ENCODE assay signal across 17 cellular contexts in the genomic region with DNA sequence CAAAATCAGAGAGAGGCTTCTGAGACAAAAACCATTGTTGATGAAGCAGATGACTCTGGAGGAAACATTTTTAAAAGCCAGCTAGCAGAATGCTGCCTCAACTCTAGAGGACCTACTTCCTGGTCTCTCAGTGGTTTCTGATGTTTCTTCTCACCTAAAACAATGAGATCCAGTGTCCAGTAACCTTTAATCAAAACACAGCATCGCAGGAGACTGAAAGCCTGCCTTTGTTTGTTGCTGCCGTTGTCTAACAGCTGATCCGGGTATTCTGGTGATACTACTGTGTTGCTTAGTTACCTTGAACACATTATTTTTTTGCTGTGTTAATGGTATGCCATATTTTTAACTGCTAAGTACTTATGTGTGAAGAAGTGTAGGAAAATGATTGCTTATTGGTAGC.
A peak's percentile ranks its signal among the peaks of the same experiment; 100 is the strongest.
DNase-seq lines count a peak whose midpoint lies in the region; TF ChIP-seq lines count a peak whose summit lies in the region.
"Had no signal": no experiment of that assay in that cellular context is flagged by ENCODE, and none has a peak within 500 bp of the region (broad histone marks: within the 10 kb centered on the region; RNA-seq: fewer than 3 reads in every experiment).

No MANE protein-coding gene starts in this region.

- no peaks in the 10 kb centered on the region for H3F3A ChIP-seq in Loucy (ENCODE audit: low read depth)

- peak in 2 of 3 experiments; percentile 22 to 78 for DNase-seq in NCI-H1417 (lab: John Stamatoyannopoulos, UW)
- no peak for DNase-seq in NCI-H1417 treated with DMSO at 0.1 percent for 48 hours (lab: John Stamatoyannopoulos, UW)
- DNase-seq in astrocyte of the spinal cord (ENCODE audit: low read depth, low spot score): peak; percentile 17
- no peak for DNase-seq in mesenchymal stem cell
- no peak for DNase-seq in NK-92 treated with Interleukin-12 subunit alpha and Interleukin-12 subunit beta, amount 100 ng/mL, for 24 hours (lab: John Stamatoyannopoulos, UW)
- DNase-seq in Caco-2: no peak
- DNase-seq in SHP77 (lab: John Stamatoyannopoulos, UW): no peak
- DNase-seq: 8988T; activated CD4-positive, alpha-beta T cell treated with anti-CD3 and anti-CD28 coated beads, Interleukin-2, amount 50 U/mL, for 4 hours; activated T-cell treated with anti-CD3 and anti-CD28 coated beads, Interleukin-2, amount 50 U/mL, for 24 hours; NCI-H524 treated with DMSO at 0.1 percent for 48 hours; posterior cingulate gyrus; transverse colon had no signal

- no peak overlapping the region for H2BK12ac ChIP-seq in mesenchymal stem cell (ENCODE audit: low read length in 2 of 2)

- H3K4me2 ChIP-seq in Loucy (ENCODE audit: low read depth, low read length, poor library complexity, severe bottlenecking): no peak overlapping the region
- no peak overlapping the region for H3K4me2 ChIP-seq in mesenchymal stem cell (ENCODE audit: low read length, poor library complexity, severe bottlenecking)

- 67% methylated on average over 3 of the region's 3 CpGs for WGBS in mesenchymal stem cell

- no TSS peak for BruUV-seq in Caco-2 (replicated peaks; lab: Mats Ljungman, UMichigan)

- H3K4me3 Mint-ChIP-seq in Caco-2 (ENCODE audit: unreplicated experiment): no peak overlapping the region
- H3K4me3 Mint-ChIP-seq: activated T-cell treated with anti-CD3 and anti-CD28 coated beads, Interleukin-2, amount 50 U/mL, for 24 hours; stimulated activated memory B cell treated with anti-CD40 and anti-IgM and Interleukin-4, amounts not matched to agents 10 μg/mL and 1 μg/mL and 100 μg/mL, for 72 hours had no signal

- H3K18ac ChIP-seq in mesenchymal stem cell (ENCODE audit: low read depth in 1 of 2, low read length in 2 of 2): no peak overlapping the region

- H3K36me3 Mint-ChIP-seq in Caco-2 (ENCODE audit: insufficient read depth, unreplicated experiment): no peaks in the 10 kb centered on the region
- H3K36me3 Mint-ChIP-seq: activated naive CD4-positive, alpha-beta T cell treated with anti-CD3 and anti-CD28 coated beads, Interleukin-2, amount 50 U/mL, for 72 hours; stimulated activated memory B cell treated with anti-CD40 and anti-IgM and Interleukin-4, amounts not matched to agents 10 μg/mL and 1 μg/mL and 100 μg/mL, for 72 hours had no signal

- TF ChIP-seq CTCF in Loucy (conservative IDR thresholded peaks at IDR 0.05; ENCODE audit: low read length) (no peak), astrocyte of the spinal cord (IDR thresholded peaks at IDR 0.05; ENCODE audit: low read depth, low read length) (no peak), Caco-2 (IDR thresholded peaks at IDR 0.05; ENCODE audit: insufficient read depth in 1 of 2, low read depth in 1 of 2, low read length in 1 of 2, severe bottlenecking in 1 of 2, unreplicated experiment in 1 of 2) (no peak)

- H3K9me2 ChIP-seq in Loucy (replicated peaks; ENCODE audit: low read depth, low read length): no peaks in the 10 kb centered on the region

- H2BK5ac ChIP-seq in mesenchymal stem cell (ENCODE audit: low read depth, low read length, poor library complexity, severe bottlenecking): no peak overlapping the region

- H3K4me1 ChIP-seq in Loucy (ENCODE audit: insufficient read depth, low read length, poor library complexity, severe bottlenecking) (peaks cover 5% of the 10 kb centered on the region), mesenchymal stem cell (ENCODE audit: control insufficient read depth, insufficient read depth, low read depth, low read length) (peaks cover 4% of the 10 kb centered on the region), Caco-2 (no peaks in the 10 kb centered on the region)

- H3K14ac ChIP-seq in mesenchymal stem cell (ENCODE audit: low read length in 2 of 2): no peak overlapping the region

- H3K79me1 ChIP-seq in mesenchymal stem cell (replicated peaks; ENCODE audit: low read length, poor library complexity, severe bottlenecking): no peaks in the 10 kb centered on the region

- H3K79me2 ChIP-seq in Loucy (ENCODE audit: insufficient read depth, low read length): no peaks in the 10 kb centered on the region

- H3K27ac ChIP-seq in mesenchymal stem cell (ENCODE audit: low read length, poor library complexity, severe bottlenecking): no peak overlapping the region
- H3K27ac ChIP-seq: cardiac muscle cell, transverse colon had no signal

- CTCF ChIA-PET in Caco-2 (lab: Charles Lee): no interaction called here

- no peak overlapping the region for H3K27ac Mint-ChIP-seq in Caco-2 (ENCODE audit: unreplicated experiment)
- H3K27ac Mint-ChIP-seq: activated naive CD4-positive, alpha-beta T cell treated with anti-CD3 and anti-CD28 coated beads, Interleukin-2, amount 50 U/mL, for 72 hours; activated T-cell treated with anti-CD3 and anti-CD28 coated beads, Interleukin-2, amount 50 U/mL, for 24 hours; stimulated activated memory B cell treated with anti-CD40 and anti-IgM and Interleukin-4, amounts not matched to agents 10 μg/mL and 1 μg/mL and 100 μg/mL, for 72 hours had no signal

- no peak overlapping the region for H2AK5ac ChIP-seq in mesenchymal stem cell (ENCODE audit: low read length, severe bottlenecking)

- H3K9ac ChIP-seq in Loucy (ENCODE audit: low read depth, low read length, poor library complexity, severe bottlenecking) (no peak overlapping the region), mesenchymal stem cell (ENCODE audit: low read length) (peak overlapping the region; percentile 20)

- H4K8ac ChIP-seq in mesenchymal stem cell (ENCODE audit: low read length): no peak overlapping the region

- H3K9me3 Mint-ChIP-seq in Caco-2 (ENCODE audit: unreplicated experiment): no peaks in the 10 kb centered on the region
- H3K9me3 Mint-ChIP-seq: activated naive CD4-positive, alpha-beta T cell treated with anti-CD3 and anti-CD28 coated beads, Interleukin-2, amount 50 U/mL, for 72 hours; activated T-cell treated with anti-CD3 and anti-CD28 coated beads, Interleukin-2, amount 50 U/mL, for 24 hours; stimulated activated memory B cell treated with anti-CD40 and anti-IgM and Interleukin-4, amounts not matched to agents 10 μg/mL and 1 μg/mL and 100 μg/mL, for 72 hours had no signal

- H3K4me3 ChIP-seq in Loucy (ENCODE audit: low read length, poor library complexity, severe bottlenecking) (no peak overlapping the region), astrocyte of the spinal cord (ENCODE audit: low read depth, low read length) (no peak overlapping the region), mesenchymal stem cell (ENCODE audit: insufficient read depth in 1 of 2, low read depth in 1 of 2, low read length in 2 of 2) (no peak overlapping the region), Caco-2 (ENCODE audit: low read depth, low read length) (no peak overlapping the region)
- H3K4me3 ChIP-seq: cardiac muscle cell, transverse colon had no signal

- intact Hi-C loops in Caco-2 (cut with micrococcal nuclease; ENCODE audit: unreplicated experiment): no loop called here

- H2AFZ ChIP-seq in Loucy (ENCODE audit: low read length): peak overlapping the region; percentile 25; the same call in 1 of the 2 replicates
- H2AFZ ChIP-seq in mesenchymal stem cell (ENCODE audit: low read depth, low read length): no peak overlapping the region

- no peak overlapping the region for H2BK15ac ChIP-seq in mesenchymal stem cell (ENCODE audit: low read depth, poor library complexity, severe bottlenecking)

- no peak overlapping the region for H3K4ac ChIP-seq in mesenchymal stem cell (ENCODE audit: low read depth in 1 of 2, low read length in 2 of 2)

- H3K4me1 Mint-ChIP-seq in Caco-2 (ENCODE audit: low read depth, unreplicated experiment): no peaks in the 10 kb centered on the region

- H2BK120ac ChIP-seq in mesenchymal stem cell (ENCODE audit: low read depth, low read length): no peak overlapping the region

- H3K36me3 ChIP-seq in Loucy (ENCODE audit: insufficient read depth, low read length): no peaks in the 10 kb centered on the region
- H3K36me3 ChIP-seq in mesenchymal stem cell (ENCODE audit: control insufficient read depth in 1 of 2, insufficient read depth in 2 of 2, low read depth in 1 of 2, low read length in 2 of 2): no peaks in the 10 kb centered on the region
- H3K36me3 ChIP-seq in Caco-2 (ENCODE audit: control insufficient read depth, insufficient read depth, low read length): no peaks in the 10 kb centered on the region
- H3K36me3 ChIP-seq: cardiac muscle cell, transverse colon had no signal

- H3K27me3 ChIP-seq in Loucy (ENCODE audit: insufficient read depth, low read length, poor library complexity, severe bottlenecking) (no peaks in the 10 kb centered on the region), mesenchymal stem cell (ENCODE audit: control insufficient read depth in 1 of 2, insufficient read depth in 1 of 2, low read length in 2 of 2) (peaks cover 0 to 23% of the 10 kb centered on the region in 2 experiments), Caco-2 (replicated peaks; ENCODE audit: control insufficient read depth, insufficient read depth, low read length) (no peaks in the 10 kb centered on the region; the same call in 1 of the 2 replicates)
- H3K27me3 ChIP-seq: transverse colon had no signal

- no peak overlapping the region for H4K91ac ChIP-seq in mesenchymal stem cell (ENCODE audit: low read length)

- H4K20me1 ChIP-seq in Loucy (ENCODE audit: insufficient read depth, low read length, poor library complexity, severe bottlenecking): no peaks in the 10 kb centered on the region

- no peaks in the 10 kb centered on the region for H3K9me3 ChIP-seq in Loucy (ENCODE audit: insufficient read depth, low read depth, low read length)
- no peaks in the 10 kb centered on the region for H3K9me3 ChIP-seq in mesenchymal stem cell (ENCODE audit: control insufficient read depth, low read length)
- H3K9me3 ChIP-seq in Caco-2: no peaks in the 10 kb centered on the region
- H3K9me3 ChIP-seq: transverse colon had no signal

- no peak overlapping the region for H3K23ac ChIP-seq in mesenchymal stem cell (ENCODE audit: low read length in 2 of 2)

- in situ Hi-C loops in astrocyte of the spinal cord (cut with HindIII; ENCODE audit: low sequenced_read_pairs): no loop called here

- POLR2A ChIA-PET in Caco-2 (lab: Charles Lee): no interaction called here

- H3K27me3 Mint-ChIP-seq in Caco-2 (ENCODE audit: insufficient read depth, unreplicated experiment): peaks cover 6% of the 10 kb centered on the region

Comparison
In these comparisons a context has a peak if more than half of its experiments do, and no peak if none do; other contexts are left out.
1. DNase-seq: peak in NCI-H1417 (2 of 3) and astrocyte of the spinal cord (single experiment); none in NCI-H1417 treated with DMSO at 0.1 percent for 48 hours (single experiment), mesenchymal stem cell (single experiment), NK-92 treated with Interleukin-12 subunit alpha and Interleukin-12 subunit beta, amount 100 ng/mL, for 24 hours (single experiment), Caco-2 (0 of 2) and SHP77 (0 of 2).